In genomic region chr2:169573160-169573973, GRCh38 we compare ENCODE assay signal across 8 cellular contexts. TPM values are rescaled to one million over a fixed set of nuclear protein-coding genes. Genes with fewer than 3 reads are reported as not detected.
DNase-seq lines count a peak whose midpoint lies in the region; ATAC-seq and TF ChIP-seq lines count a peak whose summit lies in the region.

Gene FASTKD1, minus strand, starts transcription at chr2:169573865. Its CDS starts 1,836 bp downstream, at chr2:169572029.

- intact Hi-C loops in right cardiac atrium (cut with DNase I) = no loop called here
- intact Hi-C loops in vagina (cut with DNase I) = loop anchor here (2.0 kb wide), 1 partner anchor 53 kb away; no protein-coding TSS in a partner anchor

- TF ChIP-seq POLR2A in GM15510 (IDR thresholded peaks at IDR 0.05; ENCODE audit: borderline replicate concordance, extremely low read depth, insufficient read length) (peak; percentile 63), vagina (IDR thresholded peaks at IDR 0.05) (no peak)

- H3K4me3 ChIP-seq in right cardiac atrium (ENCODE audit: low read length) (peak within 1 kb of the TSS; percentile 96), vagina (peak within 1 kb of the TSS; percentile 51 to 84)

- H3K27me3 ChIP-seq in right cardiac atrium (ENCODE audit: control insufficient read depth, insufficient read depth) (no peaks in the 10 kb centered on the region), vagina (no peaks in the 10 kb centered on the region)

- WGBS in right cardiac atrium = under 1% methylated on average over 33 of the region's 33 CpGs

- ATAC-seq in HG02884 (IDR thresholded peaks at IDR 0.05; ENCODE audit: unreplicated experiment) = peak; percentile 99
- ATAC-seq in right cardiac atrium = peak; percentile 100

- H3K36me3 ChIP-seq in vagina = no peaks in the 10 kb centered on the region

- H3K4me1 ChIP-seq in right cardiac atrium (ENCODE audit: control insufficient read depth, insufficient read depth, low read length) (no peaks in the 10 kb centered on the region), vagina (peaks cover 16% of the 10 kb centered on the region)

- DNase-seq in NCI-H187 (lab: John Stamatoyannopoulos, UW) (peak; percentile 68 to 77), T-helper 2 cell (peak; percentile 66 to 94 (median 81)), anterior cingulate cortex (lab: John Stamatoyannopoulos, UW) (peak; percentile 61 to 95 (median 86)), right cardiac atrium (peak; percentile 92 to 96 (median 95)), putamen (ENCODE audit: low spot score) (peak; percentile 94), vagina (ENCODE audit: extremely low spot score in 2 of 2) (no peak)

- H3K27ac ChIP-seq in right cardiac atrium (ENCODE audit: low read length) (peak within 1 kb of the TSS; percentile 75), vagina (peak within 1 kb of the TSS; percentile 66)

- peak in 1 of 3 experiments; percentile 30 for TF ChIP-seq CTCF in vagina (IDR thresholded peaks at IDR 0.05)

- H3K9me3 ChIP-seq in right cardiac atrium (ENCODE audit: control insufficient read depth, low read length) = no peaks in the 10 kb centered on the region
- no peaks in the 10 kb centered on the region for H3K9me3 ChIP-seq in vagina

RNA-seq across cellular contexts. Expression of gene FASTKD1, which starts in this region (rescaled TPM):
- 10 to 100 TPM; 46.4 to 60.6 (median 52.4) TPM for total RNA-seq in right cardiac atrium
- polyA plus RNA-seq in right cardiac atrium = 55.1 TPM
- total RNA-seq in vagina = 17.7 TPM

Comparison
In these comparisons a context has a peak if more than half of its experiments do, and no peak if none do; other contexts are left out.
1. DNase-seq: peak in NCI-H187 (2 of 2), T-helper 2 cell (5 of 5), anterior cingulate cortex (58 of 58), right cardiac atrium (3 of 3) and putamen (single experiment); none in vagina (0 of 2).